ENCODE assay signal across 11 cellular contexts in the genomic region with DNA sequence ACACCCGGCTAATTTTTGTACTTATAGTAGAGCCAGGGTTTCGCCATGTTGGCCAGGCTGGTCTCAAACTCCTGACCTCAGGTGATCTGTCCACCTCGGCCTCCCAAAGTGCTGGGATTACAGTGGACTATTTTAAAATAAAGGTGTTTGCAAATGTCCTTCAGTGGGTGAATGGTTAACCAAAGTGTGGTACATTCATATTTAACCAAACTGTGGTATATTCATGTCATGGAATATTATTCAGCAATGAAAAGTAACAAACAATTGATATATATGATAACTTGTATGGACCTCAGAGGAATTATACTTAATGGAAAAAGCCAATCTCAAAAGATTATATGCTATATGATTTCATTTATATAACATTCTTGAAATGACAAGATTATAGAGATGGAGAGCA.
"Had no signal": no experiment of that assay in that cellular context is flagged by ENCODE, and none has a peak within 500 bp of the region (broad histone marks: within the 10 kb centered on the region; RNA-seq: fewer than 3 reads in every experiment).

No MANE protein-coding gene starts in this region.

- H3K36me3 ChIP-seq: HAP-1 had no signal

- H2AFZ ChIP-seq: GM23248, GM23338 had no signal

- H3K4me1 ChIP-seq: HAP-1 had no signal

- H3K27ac ChIP-seq: GM23248 had no signal

- ATAC-seq: GM23338, HCT116 had no signal

- H3K9ac ChIP-seq: GM23248 had no signal

- FAIRE-seq: H1, H54 had no signal

- H3K9me3 ChIP-seq: HAP-1 had no signal

- DNase-seq: GM23248, GOT3, H7, H9, HCEC 1CT, HFFc6 had no signal

- H3K4me3 ChIP-seq: GM23248, GM23338, HAP-1 had no signal

- H3K4me2 ChIP-seq: GM23338 had no signal
